ENCODE assay signal across 8 cellular contexts in genomic region chr12:49198431-49199155, GRCh38. TPM values are rescaled to one million over a fixed set of nuclear protein-coding genes. Genes with fewer than 3 reads are reported as not detected.
DNase-seq lines count a peak whose midpoint lies in the region; ATAC-seq, FAIRE-seq and TF ChIP-seq lines count a peak whose summit lies in the region.

No MANE protein-coding gene starts in this region.

- FAIRE-seq in RCC 7860 (lab: Jason Lieb, UNC) = no peak
- no peak for FAIRE-seq in small intestine (lab: Jason Lieb, UNC)

- H3K27ac ChIP-seq in small intestine (ENCODE audit: low read depth in 1 of 2, low read length in 1 of 2) = no peak overlapping the region

- intact Hi-C loops in natural killer cell (cut with micrococcal nuclease) = no loop called here

- H3K27ac Mint-ChIP-seq in T-helper 17 cell (no peak overlapping the region), natural killer cell (peak overlapping the region in 1 of 2 donors; percentile 10)

- H3K4me3 Mint-ChIP-seq in T-helper 17 cell (no peak overlapping the region), natural killer cell (no peak overlapping the region)

- H3K9me3 ChIP-seq in T-helper 17 cell (ENCODE audit: control insufficient read depth, low read length, poor library complexity, severe bottlenecking) (no peaks in the 10 kb centered on the region), small intestine (ENCODE audit: control insufficient read depth, low read depth) (no peaks in the 10 kb centered on the region)

- no peaks in the 10 kb centered on the region for H3K27me3 ChIP-seq in small intestine (ENCODE audit: control insufficient read depth in 2 of 2, insufficient read depth in 2 of 2, low read length in 2 of 2)

- H3K36me3 Mint-ChIP-seq in T-helper 17 cell (ENCODE audit: low read depth) (peaks cover 3% of the 10 kb centered on the region), natural killer cell (no peaks in the 10 kb centered on the region)

- no peaks in the 10 kb centered on the region for H3K36me3 ChIP-seq in small intestine (ENCODE audit: control insufficient read depth in 2 of 2, insufficient read depth in 2 of 2, low read length in 2 of 2)

- H3K9me3 Mint-ChIP-seq in natural killer cell = no peaks in the 10 kb centered on the region

- H3K4me1 ChIP-seq in small intestine (ENCODE audit: control insufficient read depth in 2 of 2, insufficient read depth in 1 of 2, low read depth in 1 of 2, low read length in 1 of 2) = peaks cover 0 to 5% of the 10 kb centered on the region in 2 donors

- H3K4me3 ChIP-seq in HFF-Myc (replicated peaks; ENCODE audit: low read depth, low read length) (peak overlapping the region; percentile 23), foreskin fibroblast (ENCODE audit: low read depth in 1 of 2, low read length in 2 of 2) (peak overlapping the region in 1 of 2 donors; percentile 7), small intestine (ENCODE audit: low read depth in 1 of 2, low read length in 2 of 2) (no peak overlapping the region)

- 68 to 81% (median 73%) methylated on average over 11 of the region's 11 CpGs for WGBS in small intestine, 3 donors

- peak; percentile 94 for DNase-seq in HFF-Myc (ENCODE audit: extremely low read depth, low read depth)
- DNase-seq in RCC 7860 (ENCODE audit: low spot score) = peak; percentile 34
- peak; percentile 91 to 97 for DNase-seq in foreskin fibroblast
- peak; percentile 79 for DNase-seq in pulmonary artery endothelial cell (ENCODE audit: low read depth, low spot score)
- DNase-seq in T-helper 17 cell = no peak
- DNase-seq in NCI-H510A treated with DMSO at 0.1 percent for 48 hours (lab: John Stamatoyannopoulos, UW) = no peak
- DNase-seq in natural killer cell = no peak
- DNase-seq in small intestine = no peak

- peaks cover 8% of the 10 kb centered on the region for H3K4me1 Mint-ChIP-seq in T-helper 17 cell
- H3K4me1 Mint-ChIP-seq in natural killer cell = peaks cover 6 to 12% of the 10 kb centered on the region in 2 donors

- H3K27me3 Mint-ChIP-seq in T-helper 17 cell (peaks cover 19% of the 10 kb centered on the region), natural killer cell (ENCODE audit: low read depth in 2 of 2) (no peaks in the 10 kb centered on the region)

- ATAC-seq in T-helper 17 cell (no peak), natural killer cell (no peak)

- no peak for TF ChIP-seq CTCF in HFF-Myc (IDR thresholded peaks at IDR 0.05; ENCODE audit: low read depth, low read length, missing control alignments)
- no peak for TF ChIP-seq CTCF in foreskin fibroblast (IDR thresholded peaks at IDR 0.05; ENCODE audit: low read depth, low read length)
- no peak for TF ChIP-seq CTCF in natural killer cell (IDR thresholded peaks at IDR 0.05)

RNA-seq across cellular contexts. Expression of gene TUBA1A, which starts 9.7 kb away (rescaled TPM):
- 1,067 and 1,186 TPM in 2 replicates for total RNA-seq in pulmonary artery endothelial cell
- total RNA-seq in T-helper 17 cell = 100 to 1,000 TPM; 282 to 416 TPM
- total RNA-seq in natural killer cell = 100 to 1,000 TPM; 129 to 403 (median 182) TPM
- 100 to 1,000 TPM in 1 of 3 donors, 10 to 100 TPM in 1, 1 to 10 TPM in 1; 9.8 to 158 (median 36.5) TPM for polyA plus RNA-seq in small intestine

Comparison
In these comparisons a context has a peak if more than half of its experiments do, and no peak if none do; other contexts are left out.
1. DNase-seq: peak in HFF-Myc (single experiment), RCC 7860 (single experiment), foreskin fibroblast (2 of 2) and pulmonary artery endothelial cell (single experiment); none in T-helper 17 cell (0 of 3), NCI-H510A treated with DMSO at 0.1 percent for 48 hours (single experiment), natural killer cell (single experiment) and small intestine (single experiment).